ENCODE assay signal across 17 cellular contexts in the genomic region with DNA sequence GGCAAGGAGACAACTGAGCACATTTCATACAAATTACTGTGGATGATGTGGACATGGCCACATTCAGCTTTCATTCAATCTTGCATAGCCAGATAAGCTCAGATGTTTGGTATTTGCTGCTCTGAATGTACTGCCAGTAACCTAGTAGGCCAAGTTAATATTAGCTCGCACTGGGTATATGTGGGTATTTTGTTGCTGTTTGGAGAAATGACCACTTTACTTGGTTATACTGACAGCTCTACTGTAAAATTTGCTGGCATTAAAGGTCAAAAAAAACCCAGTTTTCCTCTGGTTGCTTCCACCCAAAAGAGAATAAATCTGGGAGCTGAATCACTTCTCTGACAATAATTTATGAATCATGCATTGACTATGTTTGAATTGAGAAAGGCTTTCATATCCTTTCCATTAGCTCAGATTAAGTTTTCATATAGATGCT.
DNase-seq lines count a peak whose midpoint lies in the region; ATAC-seq, FAIRE-seq and TF ChIP-seq lines count a peak whose summit lies in the region.
"Had no signal": no experiment of that assay in that cellular context is flagged by ENCODE, and none has a peak within 500 bp of the region (broad histone marks: within the 10 kb centered on the region; RNA-seq: fewer than 3 reads in every experiment).

No MANE protein-coding gene starts in this region.

- H3K27me3 ChIP-seq in MG63, result no peaks in the 10 kb centered on the region
- H3K27me3 ChIP-seq: esophagus muscularis mucosa had no signal

- H3K4me1 Mint-ChIP-seq in T-helper 17 cell, result no peaks in the 10 kb centered on the region
- H3K4me1 Mint-ChIP-seq: activated naive CD8-positive, alpha-beta T cell treated with anti-CD3 and anti-CD28 coated beads, Interleukin-2, amount 50 U/mL, for 24 hours had no signal

- peaks cover 26% of the 10 kb centered on the region for H3K27me3 Mint-ChIP-seq in T-helper 17 cell
- H3K27me3 Mint-ChIP-seq: activated naive CD8-positive, alpha-beta T cell treated with anti-CD3 and anti-CD28 coated beads, Interleukin-2, amount 50 U/mL, for 24 hours had no signal

- H3K36me3 Mint-ChIP-seq in T-helper 17 cell (ENCODE audit: low read depth), result no peaks in the 10 kb centered on the region

- DNase-seq in MG63 (peak; percentile 3), astrocyte of the spinal cord (ENCODE audit: low read depth, low spot score) (peak; percentile 41), left ventricle myocardium superior (no peak), urothelium cell line (ENCODE audit: low spot score) (peak; percentile 21), T-helper 17 cell (no peak)
- DNase-seq: activated CD4-positive, alpha-beta T cell treated with anti-CD3 and anti-CD28 coated beads, Interleukin-2, amount 50 U/mL, for 4 hours; activated naive CD8-positive, alpha-beta T cell treated with anti-CD3 and anti-CD28 coated beads, Interleukin-2, amount 50 U/mL, for 24 hours; activated T-cell treated with anti-CD3 and anti-CD28 coated beads, Interleukin-2, amount 50 U/mL, for 72 hours; cortex of kidney; DMS79; KBM-7; NCI-H1417 treated with DMSO at 0.1 percent for 48 hours; NCI-H2227 treated with DMSO at 0.1 percent for 48 hours had no signal

- H3K4me3 Mint-ChIP-seq in T-helper 17 cell, result no peak overlapping the region
- H3K4me3 Mint-ChIP-seq: activated naive CD8-positive, alpha-beta T cell treated with anti-CD3 and anti-CD28 coated beads, Interleukin-2, amount 50 U/mL, for 24 hours; activated T-cell treated with anti-CD3 and anti-CD28 coated beads, Interleukin-2, amount 50 U/mL, for 72 hours had no signal

- no peak for TF ChIP-seq CTCF in astrocyte of the spinal cord (IDR thresholded peaks at IDR 0.05; ENCODE audit: low read depth, low read length)

- peak; percentile 13 for FAIRE-seq in urothelium cell line (lab: Jason Lieb, UNC)

- no peak overlapping the region for H3K4me3 ChIP-seq in MG63
- no peak overlapping the region for H3K4me3 ChIP-seq in astrocyte of the spinal cord (ENCODE audit: low read depth, low read length)
- H3K4me3 ChIP-seq: esophagus muscularis mucosa had no signal

- no peaks in the 10 kb centered on the region for H3K36me3 ChIP-seq in MG63
- H3K36me3 ChIP-seq: esophagus muscularis mucosa had no signal

- in situ Hi-C loops in astrocyte of the spinal cord (cut with HindIII; ENCODE audit: low sequenced_read_pairs), result no loop called here

- ATAC-seq in left ventricle myocardium superior, result peak; percentile 45
- no peak for ATAC-seq in HG03432 (IDR thresholded peaks at IDR 0.05; ENCODE audit: unreplicated experiment)
- ATAC-seq in T-helper 17 cell, result no peak
- ATAC-seq in HG03439 (IDR thresholded peaks at IDR 0.05; ENCODE audit: unreplicated experiment), result no peak
- ATAC-seq: activated naive CD8-positive, alpha-beta T cell treated with anti-CD3 and anti-CD28 coated beads, Interleukin-2, amount 50 U/mL, for 24 hours; activated T-cell treated with anti-CD3 and anti-CD28 coated beads, Interleukin-2, amount 50 U/mL, for 72 hours had no signal

- intact Hi-C loops in left ventricle myocardium superior (cut with micrococcal nuclease), result no loop called here

- H3K9me3 ChIP-seq in MG63 (no peaks in the 10 kb centered on the region), T-helper 17 cell (ENCODE audit: control insufficient read depth, low read length, poor library complexity, severe bottlenecking) (no peaks in the 10 kb centered on the region)
- H3K9me3 ChIP-seq: esophagus muscularis mucosa had no signal

- H3K27ac Mint-ChIP-seq in T-helper 17 cell, result no peak overlapping the region
- H3K27ac Mint-ChIP-seq: activated naive CD8-positive, alpha-beta T cell treated with anti-CD3 and anti-CD28 coated beads, Interleukin-2, amount 50 U/mL, for 24 hours; activated T-cell treated with anti-CD3 and anti-CD28 coated beads, Interleukin-2, amount 50 U/mL, for 72 hours; progenitor cell of endocrine pancreas had no signal

Comparison
In these comparisons a context has a peak if more than half of its experiments do, and no peak if none do; other contexts are left out.
1. DNase-seq: peak in MG63 (single experiment), astrocyte of the spinal cord (single experiment) and urothelium cell line (single experiment); none in left ventricle myocardium superior (single experiment) and T-helper 17 cell (0 of 3).